8 cellular contexts compared by ENCODE assay signal in the genomic region with DNA sequence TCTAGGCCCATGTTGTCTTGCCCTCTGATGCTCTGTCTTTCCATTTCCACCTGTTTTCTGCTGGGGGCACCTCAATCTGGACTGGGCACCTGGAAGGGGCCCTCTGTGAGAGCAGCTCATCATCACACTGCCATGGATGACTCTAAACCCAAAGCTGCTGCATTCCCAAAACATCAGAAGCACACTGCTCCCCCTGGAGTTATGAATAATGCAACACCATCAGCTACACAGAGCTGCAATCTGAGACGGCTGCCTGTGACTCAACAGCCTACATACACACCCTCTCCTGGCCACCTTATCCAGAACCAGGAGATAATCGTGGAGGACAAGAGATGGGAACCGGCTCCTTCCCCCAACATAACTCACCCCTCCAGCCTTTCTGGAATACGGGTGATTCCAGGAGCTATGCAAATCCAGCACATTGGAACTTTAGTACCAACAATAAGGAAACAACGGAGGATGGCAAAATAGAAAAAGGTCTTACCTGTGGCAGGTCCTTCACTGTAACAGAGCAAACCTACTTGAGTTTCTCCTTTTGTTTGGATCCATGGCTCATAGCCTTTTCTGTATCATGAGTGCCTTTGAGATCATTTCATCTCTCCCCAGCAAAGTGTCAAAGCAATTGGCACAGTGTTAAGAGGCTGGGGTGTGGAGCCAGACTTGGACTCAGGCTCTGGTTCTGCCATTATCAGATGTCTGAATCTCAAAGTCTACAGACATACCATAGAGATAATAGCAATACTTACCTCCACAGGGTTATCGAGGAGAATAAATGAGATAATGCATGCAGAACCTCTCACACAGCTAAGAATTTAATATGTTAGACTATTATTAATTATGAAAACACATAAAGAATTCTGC. TPM values are rescaled to one million over a fixed set of nuclear protein-coding genes. Genes with fewer than 3 reads are reported as not detected.
DNase-seq lines count a peak whose midpoint lies in the region; ATAC-seq and TF ChIP-seq lines count a peak whose summit lies in the region.

No MANE protein-coding gene starts in this region.

- no peak overlapping the region for H3K14ac ChIP-seq in trophoblast cell (ENCODE audit: low read length)

- no peak overlapping the region for H2AK5ac ChIP-seq in trophoblast cell (ENCODE audit: low read length)

- peak; percentile 73 for TF ChIP-seq RAD21 in SK-N-SH (IDR thresholded peaks at IDR 0.05; ENCODE audit: low read length)

- no TSS peak for BruUV-seq in Caco-2 (replicated peaks; lab: Mats Ljungman, UMichigan)

- H2BK5ac ChIP-seq in trophoblast cell (ENCODE audit: low read depth, low read length, poor library complexity): peak overlapping the region; percentile 61

- peaks cover 37% of the 10 kb centered on the region for H3K4me1 Mint-ChIP-seq in Caco-2 (ENCODE audit: low read depth, unreplicated experiment)
- H3K4me1 Mint-ChIP-seq in HFFc6 (ENCODE audit: low read depth): peaks cover 59% of the 10 kb centered on the region
- peaks cover 20% of the 10 kb centered on the region for H3K4me1 Mint-ChIP-seq in activated CD8-positive, alpha-beta T cell treated with anti-CD3 and anti-CD28 coated beads for 36 hours (ENCODE audit: low read depth)

- no peak overlapping the region for H4K12ac ChIP-seq in trophoblast cell (ENCODE audit: low read depth, low read length)

- H4K91ac ChIP-seq in trophoblast cell (ENCODE audit: low read depth, low read length): peak overlapping the region; percentile 39

- no peak overlapping the region for H2AFZ ChIP-seq in SK-N-SH (ENCODE audit: low read depth)
- no peak overlapping the region for H2AFZ ChIP-seq in fibroblast of lung (ENCODE audit: low read length)
- no peak overlapping the region for H2AFZ ChIP-seq in trophoblast cell (ENCODE audit: insufficient read depth, low read length, poor library complexity)

- H3K79me2 ChIP-seq in SK-N-SH (ENCODE audit: insufficient read depth) (no peaks in the 10 kb centered on the region), fibroblast of lung (ENCODE audit: control insufficient read depth, insufficient read depth, low read length) (no peaks in the 10 kb centered on the region), trophoblast cell (ENCODE audit: control insufficient read depth, insufficient read depth, low read length, poor library complexity) (peaks cover 2% of the 10 kb centered on the region)

- H3K27ac Mint-ChIP-seq in Caco-2 (ENCODE audit: unreplicated experiment): peak overlapping the region; percentile 83
- peak overlapping the region; percentile 28 for H3K27ac Mint-ChIP-seq in HFFc6
- H3K27ac Mint-ChIP-seq in activated CD8-positive, alpha-beta T cell treated with anti-CD3 and anti-CD28 coated beads for 36 hours: no peak overlapping the region

- H4K20me1 ChIP-seq in SK-N-SH (ENCODE audit: insufficient read depth) (no peaks in the 10 kb centered on the region; the same call in 1 of the 2 replicates), fibroblast of lung (ENCODE audit: control insufficient read depth, extremely low read depth, insufficient read depth, low read length) (no peaks in the 10 kb centered on the region)

- DNase-seq in Caco-2: peak; percentile 53 to 62
- peak; percentile 90 for DNase-seq in HFFc6
- DNase-seq in SK-N-SH: peak; percentile 52
- peak; percentile 90 to 92 for DNase-seq in fibroblast of lung (ENCODE audit: low read depth in 2 of 2)
- DNase-seq in trophoblast cell: peak; percentile 89 to 96
- DNase-seq in KG1 (lab: John Stamatoyannopoulos, UW): no peak
- no peak for DNase-seq in activated CD8-positive, alpha-beta T cell treated with anti-CD3 and anti-CD28 coated beads for 36 hours
- no peak for DNase-seq in NOMO-1 treated with DMSO at 0.1 percent for 48 hours (lab: John Stamatoyannopoulos, UW; ENCODE audit: unreplicated experiment)

- H3K9me3 ChIP-seq in Caco-2 (no peaks in the 10 kb centered on the region), SK-N-SH (no peaks in the 10 kb centered on the region), fibroblast of lung (ENCODE audit: control insufficient read depth, insufficient read depth, low read depth, low read length) (no peaks in the 10 kb centered on the region), trophoblast cell (ENCODE audit: insufficient read depth, low read depth, low read length) (peaks cover 2% of the 10 kb centered on the region)

- intact Hi-C loops in Caco-2 (cut with micrococcal nuclease; ENCODE audit: unreplicated experiment): loop anchor here (1.0 to 5.0 kb wide), 4 partner anchors 15 to 75 kb away; partner anchors contain the start of gene RNF19B
- intact Hi-C loops in activated CD8-positive, alpha-beta T cell treated with anti-CD3 and anti-CD28 coated beads for 36 hours (cut with micrococcal nuclease): no loop called here

- CTCF ChIA-PET in Caco-2 (lab: Charles Lee): interaction anchor here (0.6 to 1.6 kb wide), 8 partner anchors 9 to 487 kb away, joined by 3 to 8 read pairs (median 5); partner anchors contain the start of gene AZIN2
- CTCF ChIA-PET in SK-N-SH (lab: Yijun Ruan, JAX): interaction anchor here (0.7 to 8.2 kb wide), 20 partner anchors 11 to 130 kb away, joined by 3 to 95 read pairs (median 5); partner anchors contain the start of gene RNF19B
- CTCF ChIA-PET in activated CD8-positive, alpha-beta T cell treated with anti-CD3 and anti-CD28 coated beads for 36 hours (lab: Charles Lee): interaction anchor here (1.3 to 5.6 kb wide), 3 partner anchors 11 to 74 kb away, joined by 3 to 34 read pairs (median 4); no protein-coding TSS in a partner anchor

- WGBS in SK-N-SH (ENCODE audit: low lambda C conversion rate): 45% methylated on average over 6 of the region's 6 CpGs
- WGBS in trophoblast cell (ENCODE audit: extremely low coverage, insufficient coverage, insufficient read length): no CpG with 5 or more reads among the region's 6 CpGs

- H3K23ac ChIP-seq in trophoblast cell (ENCODE audit: low read length): no peak overlapping the region

- H3K27ac ChIP-seq in SK-N-SH (ENCODE audit: low read depth in 2 of 2, low read length in 1 of 2) (peak overlapping the region; percentile 60 to 75), fibroblast of lung (ENCODE audit: insufficient read depth, low read length) (no peak overlapping the region), trophoblast cell (ENCODE audit: low read depth, low read length) (peak overlapping the region; percentile 71)

- H2BK12ac ChIP-seq in trophoblast cell (ENCODE audit: low read length): peak overlapping the region; percentile 67

- no peak overlapping the region for H4K8ac ChIP-seq in trophoblast cell (ENCODE audit: low read depth, low read length)

- POLR2A ChIA-PET in Caco-2 (lab: Charles Lee) (interaction anchor here (0.6 kb wide), 1 partner anchor 192 kb away, joined by 7 read pairs; no protein-coding TSS in a partner anchor), SK-N-SH (lab: Yijun Ruan, JAX) (interaction anchor here (1.0 kb wide), 1 partner anchor 23 kb away, joined by 4 read pairs; no protein-coding TSS in a partner anchor)
- POLR2A ChIA-PET in activated CD8-positive, alpha-beta T cell treated with anti-CD3 and anti-CD28 coated beads for 36 hours (lab: Charles Lee): interaction anchor here (1.7 to 2.0 kb wide), 2 partner anchors 11 to 28 kb away, joined by 4 to 9 read pairs; no protein-coding TSS in a partner anchor

- peaks cover 9% of the 10 kb centered on the region for H3F3A ChIP-seq in SK-N-SH (replicated peaks; ENCODE audit: insufficient read depth)

- H3K4me1 ChIP-seq in Caco-2 (peaks cover 49% of the 10 kb centered on the region), SK-N-SH (ENCODE audit: control insufficient read depth in 1 of 2, insufficient read depth in 2 of 2, low read depth in 1 of 2, low read length in 1 of 2) (peaks cover 36 to 61% of the 10 kb centered on the region in 2 experiments), fibroblast of lung (ENCODE audit: control insufficient read depth, extremely low read depth, insufficient read depth, low read length) (peaks cover 6% of the 10 kb centered on the region), trophoblast cell (ENCODE audit: control insufficient read depth in 1 of 2, insufficient read depth in 2 of 2, low read length in 2 of 2) (peaks cover 32 to 46% of the 10 kb centered on the region in 2 experiments)

- H3K36me3 ChIP-seq in Caco-2 (ENCODE audit: control insufficient read depth, insufficient read depth, low read length) (no peaks in the 10 kb centered on the region), SK-N-SH (replicated peaks in 1 of 2; ENCODE audit: control insufficient read depth in 1 of 2, insufficient read depth in 2 of 2, low read length in 1 of 2) (peaks cover 14 to 32% of the 10 kb centered on the region in 2 experiments), fibroblast of lung (ENCODE audit: control insufficient read depth, insufficient read depth, low read length) (peaks cover 4% of the 10 kb centered on the region), trophoblast cell (ENCODE audit: control insufficient read depth in 1 of 2, insufficient read depth in 2 of 2, low read length in 2 of 2) (peaks cover 0 to 4% of the 10 kb centered on the region in 2 experiments)

- no peak overlapping the region for H3K4ac ChIP-seq in trophoblast cell (ENCODE audit: low read depth, low read length)

- no peaks in the 10 kb centered on the region for H3K9me2 ChIP-seq in SK-N-SH

- H3K4me3 ChIP-seq in Caco-2 (ENCODE audit: low read depth, low read length): no peak overlapping the region
- no peak overlapping the region for H3K4me3 ChIP-seq in SK-N-SH (ENCODE audit: low read depth in 2 of 2, low read length in 1 of 2)
- no peak overlapping the region for H3K4me3 ChIP-seq in fibroblast of lung (replicated peaks in 1 of 4; ENCODE audit: control extremely low read depth in 1 of 4, insufficient read depth in 1 of 4, low read depth in 3 of 4, low read length in 4 of 4)
- H3K4me3 ChIP-seq in trophoblast cell (ENCODE audit: low read depth, low read length): no peak overlapping the region

- H3K4me3 Mint-ChIP-seq in Caco-2 (ENCODE audit: unreplicated experiment) (peak overlapping the region; percentile 30), HFFc6 (no peak overlapping the region)
- no peak overlapping the region for H3K4me3 Mint-ChIP-seq in activated CD8-positive, alpha-beta T cell treated with anti-CD3 and anti-CD28 coated beads for 36 hours

- H3K27me3 ChIP-seq in Caco-2 (replicated peaks; ENCODE audit: control insufficient read depth, insufficient read depth, low read length) (no peaks in the 10 kb centered on the region), SK-N-SH (ENCODE audit: insufficient read depth) (no peaks in the 10 kb centered on the region), fibroblast of lung (ENCODE audit: control insufficient read depth, insufficient read depth, low read length) (no peaks in the 10 kb centered on the region), trophoblast cell (ENCODE audit: insufficient read depth, low read length) (no peaks in the 10 kb centered on the region)

- peaks cover 13% of the 10 kb centered on the region for H3K79me1 ChIP-seq in trophoblast cell (ENCODE audit: low read length)

- H3K9ac ChIP-seq in SK-N-SH (no peak overlapping the region), fibroblast of lung (ENCODE audit: insufficient read depth, low read length) (no peak overlapping the region), trophoblast cell (ENCODE audit: low read length) (no peak overlapping the region)

- ATAC-seq in activated CD8-positive, alpha-beta T cell treated with anti-CD3 and anti-CD28 coated beads for 36 hours: no peak

- peak in 1 of 2 experiments; percentile 6; a peak in 1 of 4 replicates for TF ChIP-seq EP300 in SK-N-SH (IDR thresholded peaks at IDR 0.05; ENCODE audit: borderline replicate concordance in 1 of 2, low read depth in 1 of 2, low read length in 1 of 2)

- H3K27me3 Mint-ChIP-seq in Caco-2 (ENCODE audit: insufficient read depth, unreplicated experiment) (no peaks in the 10 kb centered on the region), HFFc6 (ENCODE audit: insufficient read depth) (no peaks in the 10 kb centered on the region)
- H3K27me3 Mint-ChIP-seq in activated CD8-positive, alpha-beta T cell treated with anti-CD3 and anti-CD28 coated beads for 36 hours: no peaks in the 10 kb centered on the region

- H2BK120ac ChIP-seq in trophoblast cell (ENCODE audit: insufficient read depth, low read length, poor library complexity): no peak overlapping the region

- H3K36me3 Mint-ChIP-seq in Caco-2 (ENCODE audit: insufficient read depth, unreplicated experiment) (peaks cover 46% of the 10 kb centered on the region), HFFc6 (ENCODE audit: low read depth) (peaks cover 23% of the 10 kb centered on the region)
- peaks cover 58% of the 10 kb centered on the region for H3K36me3 Mint-ChIP-seq in activated CD8-positive, alpha-beta T cell treated with anti-CD3 and anti-CD28 coated beads for 36 hours (ENCODE audit: low read depth)

- H3K4me2 ChIP-seq in SK-N-SH (no peak overlapping the region), fibroblast of lung (ENCODE audit: extremely low read depth, insufficient read depth, low read length) (no peak overlapping the region), trophoblast cell (ENCODE audit: low read length) (peak overlapping the region; percentile 12)

- H3K18ac ChIP-seq in trophoblast cell (ENCODE audit: low read length): no peak overlapping the region

- H3K9me3 Mint-ChIP-seq in Caco-2 (ENCODE audit: unreplicated experiment): no peaks in the 10 kb centered on the region
- H3K9me3 Mint-ChIP-seq in HFFc6: no peaks in the 10 kb centered on the region
- H3K9me3 Mint-ChIP-seq in activated CD8-positive, alpha-beta T cell treated with anti-CD3 and anti-CD28 coated beads for 36 hours: no peaks in the 10 kb centered on the region

- TF ChIP-seq CTCF in Caco-2 (IDR thresholded peaks at IDR 0.05; ENCODE audit: insufficient read depth in 1 of 2, low read depth in 1 of 2, low read length in 1 of 2, severe bottlenecking in 1 of 2, unreplicated experiment in 1 of 2) (peak in 1 of 2 experiments; percentile 26), HFFc6 (IDR thresholded peaks at IDR 0.05) (peak; percentile 85), SK-N-SH (IDR thresholded peaks at IDR 0.05) (peak; percentile 71), fibroblast of lung (conservative IDR thresholded peaks at IDR 0.05 in 1 of 2, IDR thresholded peaks at IDR 0.05 in 1 of 2; ENCODE audit: low read depth in 1 of 2, low read length in 2 of 2) (peak; percentile 64 to 74)
- TF ChIP-seq CTCF in activated CD8-positive, alpha-beta T cell treated with anti-CD3 and anti-CD28 coated beads for 36 hours (IDR thresholded peaks at IDR 0.05): no peak

RNA-seq across cellular contexts. Expression of gene AK2, which starts 29.3 kb away (rescaled TPM):
- 127 and 139 TPM in 2 replicates for total RNA-seq in Caco-2 (2022)
- total RNA-seq in HFFc6 (2021; fragmentation: NEBNext Ultra II Directional; extraction: Animal tissue kit (Norgen Biotek cat#: 25700)): 100 to 1,000 TPM; 160 to 173 (median 168) TPM
- 191 and 212 TPM in 2 replicates for polyA plus RNA-seq in SK-N-SH (2012; rRNA removed)
- polyA plus RNA-seq in SK-N-SH (2012; cell fraction: cytosol; rRNA removed): 187 and 197 TPM in 2 replicates
- 219 and 258 TPM in 2 replicates for polyA plus RNA-seq in SK-N-SH (2012; cell fraction: nucleus; rRNA removed)
- total RNA-seq in fibroblast of lung: 59.3 and 62.6 TPM in 2 replicates
- polyA plus RNA-seq in fibroblast of lung: 141 and 155 TPM in 2 replicates
- 112 and 129 TPM in 2 replicates for polyA plus RNA-seq in fibroblast of lung (2012)
- 38.5 and 43.7 TPM in 2 replicates for polyA minus RNA-seq in fibroblast of lung (ENCODE audit: low replicate concordance)
- polyA plus RNA-seq in trophoblast cell (2013): 81.3 and 83.7 TPM in 2 replicates
- total RNA-seq in activated CD8-positive, alpha-beta T cell treated with anti-CD3 and anti-CD28 coated beads for 36 hours: 100 to 1,000 TPM; 404 TPM

RNA-seq across cellular contexts. Expression of gene RNF19B, which starts 42.8 kb away (rescaled TPM):
- total RNA-seq in Caco-2 (2022) (13.9 and 14.5 TPM in 2 replicates), fibroblast of lung (12.3 and 15.4 TPM in 2 replicates)
- total RNA-seq in HFFc6 (2021; fragmentation: NEBNext Ultra II Directional; extraction: Animal tissue kit (Norgen Biotek cat#: 25700)): 10 to 100 TPM in 3 of 6 experiments, 1 to 10 TPM in 3; 9.4 to 10.6 (median 9.9) TPM
- polyA plus RNA-seq in SK-N-SH (2012; rRNA removed) (20.1 and 22.6 TPM in 2 replicates), fibroblast of lung (10.1 and 11.3 TPM in 2 replicates)
- 17.7 and 18.3 TPM in 2 replicates for polyA plus RNA-seq in SK-N-SH (2012; cell fraction: cytosol; rRNA removed)
- 16.7 and 22.2 TPM in 2 replicates for polyA plus RNA-seq in SK-N-SH (2012; cell fraction: nucleus; rRNA removed)
- polyA plus RNA-seq in fibroblast of lung (2012): 6.9 and 9.4 TPM in 2 replicates
- polyA minus RNA-seq in fibroblast of lung (ENCODE audit: low replicate concordance): 9.0 and 9.3 TPM in 2 replicates
- polyA plus RNA-seq in trophoblast cell (2013): 14.7 and 14.9 TPM in 2 replicates
- total RNA-seq in activated CD8-positive, alpha-beta T cell treated with anti-CD3 and anti-CD28 coated beads for 36 hours: 10 to 100 TPM; 10.6 to 10.9 TPM

Comparison
In these comparisons a context has a peak if more than half of its experiments do, and no peak if none do; other contexts are left out.
1. DNase-seq: peak in Caco-2 (2 of 2), HFFc6 (single experiment), SK-N-SH (single experiment), fibroblast of lung (2 of 2) and trophoblast cell (2 of 2); none in KG1 (single experiment), activated CD8-positive, alpha-beta T cell treated with anti-CD3 and anti-CD28 coated beads for 36 hours (single experiment) and NOMO-1 treated with DMSO at 0.1 percent for 48 hours (single experiment).